In genomic region chr5:90263102-90263501, GRCh38 we compare ENCODE assay signal across 16 cellular contexts.
DNase-seq lines count a peak whose midpoint lies in the region; ATAC-seq and TF ChIP-seq lines count a peak whose summit lies in the region.
"Had no signal": no experiment of that assay in that cellular context is flagged by ENCODE, and none has a peak within 500 bp of the region (broad histone marks: within the 10 kb centered on the region; RNA-seq: fewer than 3 reads in every experiment).

No MANE protein-coding gene starts in this region.

- H2AFZ ChIP-seq in ACC112 (ENCODE audit: low read length, unreplicated experiment) (peak overlapping the region; percentile 33), GM23338 (peak overlapping the region; percentile 53; the same call in 1 of the 2 replicates), neural progenitor cell (replicated peaks) (no peak overlapping the region)
- H2AFZ ChIP-seq: GM23248 had no signal

- H3K27me3 Mint-ChIP-seq in GM23338 (ENCODE audit: insufficient read depth, low read depth, poor library complexity) (no peaks in the 10 kb centered on the region), nephron progenitor cell (ENCODE audit: low read depth, poor library complexity) (no peaks in the 10 kb centered on the region), neural progenitor cell (ENCODE audit: insufficient read depth, low read depth) (no peaks in the 10 kb centered on the region)
- H3K27me3 Mint-ChIP-seq: CD4-positive, alpha-beta T cell had no signal

- H3F3A ChIP-seq in GM23338 (replicated peaks; ENCODE audit: low read depth): no peaks in the 10 kb centered on the region
- H3F3A ChIP-seq in neural progenitor cell (ENCODE audit: low read depth): no peaks in the 10 kb centered on the region

- WGBS in prostate gland: 93% methylated on average over 4 of the region's 4 CpGs

- H4K20me1 ChIP-seq in GM23338 (replicated peaks; ENCODE audit: insufficient read depth): no peaks in the 10 kb centered on the region
- no peaks in the 10 kb centered on the region for H4K20me1 ChIP-seq in neural progenitor cell (ENCODE audit: low read depth)

- H3K9me3 Mint-ChIP-seq in GM23338 (no peaks in the 10 kb centered on the region), nephron progenitor cell (no peaks in the 10 kb centered on the region), neural progenitor cell (no peaks in the 10 kb centered on the region)
- H3K9me3 Mint-ChIP-seq: CD4-positive, alpha-beta T cell had no signal

- no peaks in the 10 kb centered on the region for H3K4me1 ChIP-seq in ACC112 (ENCODE audit: control insufficient read depth, insufficient read depth, low read length, unreplicated experiment)
- H3K4me1 ChIP-seq in GM23338 (ENCODE audit: insufficient read depth): 0 out of 2 replicates have a peak, but pooled peaks cover 8% of the 10 kb centered on the region
- H3K4me1 ChIP-seq in thoracic aorta (ENCODE audit: control insufficient read depth in 1 of 2, low read depth in 2 of 2): peaks cover 7 to 14% of the 10 kb centered on the region in 2 donors
- H3K4me1 ChIP-seq in neural progenitor cell: peaks cover 6% of the 10 kb centered on the region
- no peaks in the 10 kb centered on the region for H3K4me1 ChIP-seq in prostate gland (replicated peaks)

- no peak for TF ChIP-seq CTCF in GM23338 (conservative IDR thresholded peaks at IDR 0.05; ENCODE audit: low read depth in 2 of 2)
- no peak for TF ChIP-seq CTCF in nephron progenitor cell (IDR thresholded peaks at IDR 0.05)
- TF ChIP-seq CTCF in thoracic aorta (IDR thresholded peaks at IDR 0.05): no peak
- no peak for TF ChIP-seq CTCF in neural progenitor cell (IDR thresholded peaks at IDR 0.05)
- TF ChIP-seq CTCF in prostate gland (IDR thresholded peaks at IDR 0.05): no peak

- H3K27ac Mint-ChIP-seq in GM23338: no peak overlapping the region
- peak overlapping the region; percentile 64 for H3K27ac Mint-ChIP-seq in nephron progenitor cell
- H3K27ac Mint-ChIP-seq in neural progenitor cell: no peak overlapping the region
- H3K27ac Mint-ChIP-seq: CD4-positive, alpha-beta T cell had no signal

- no peaks in the 10 kb centered on the region for H3K36me3 ChIP-seq in ACC112 (ENCODE audit: insufficient read depth, low read length)
- H3K36me3 ChIP-seq in GM23338 (ENCODE audit: insufficient read depth): no peaks in the 10 kb centered on the region
- H3K36me3 ChIP-seq in thoracic aorta: no peaks in the 10 kb centered on the region
- H3K36me3 ChIP-seq in neural progenitor cell: no peaks in the 10 kb centered on the region
- no peaks in the 10 kb centered on the region for H3K36me3 ChIP-seq in prostate gland

- H3K79me2 ChIP-seq in ACC112 (ENCODE audit: control insufficient read depth, insufficient read depth, low read length, unreplicated experiment) (no peaks in the 10 kb centered on the region), GM23338 (replicated peaks; ENCODE audit: insufficient read depth) (no peaks in the 10 kb centered on the region), neural progenitor cell (ENCODE audit: low read depth) (no peaks in the 10 kb centered on the region)

- intact Hi-C loops in prostate gland (cut with DNase I): no loop called here

- TF ChIP-seq POLR2A in prostate gland (IDR thresholded peaks at IDR 0.05): no peak

- ATAC-seq in GM23338: no peak
- ATAC-seq in thoracic aorta (ENCODE audit: insufficient number of reproducible peaks, low FRiP score, low read depth): no peak
- ATAC-seq in HG02938 (IDR thresholded peaks at IDR 0.05; ENCODE audit: unreplicated experiment): no peak
- ATAC-seq: K562 had no signal

- H3K9me3 ChIP-seq in thoracic aorta: no peaks in the 10 kb centered on the region
- no peaks in the 10 kb centered on the region for H3K9me3 ChIP-seq in neural progenitor cell (ENCODE audit: low read depth)
- H3K9me3 ChIP-seq in prostate gland: no peaks in the 10 kb centered on the region

- H3K36me3 Mint-ChIP-seq in GM23338 (ENCODE audit: low read depth) (no peaks in the 10 kb centered on the region), nephron progenitor cell (ENCODE audit: low read depth) (no peaks in the 10 kb centered on the region), neural progenitor cell (no peaks in the 10 kb centered on the region)

- H3K4me1 Mint-ChIP-seq in GM23338 (peaks cover 10% of the 10 kb centered on the region; the same call in 2 of the 3 replicates), nephron progenitor cell (peaks cover 24% of the 10 kb centered on the region), neural progenitor cell (peaks cover 16% of the 10 kb centered on the region)

- H3K4me3 ChIP-seq in ACC112 (ENCODE audit: low read depth, low read length) (no peak overlapping the region), GM23338 (no peak overlapping the region), thoracic aorta (peak overlapping the region; percentile 54), neural progenitor cell (no peak overlapping the region), prostate gland (no peak overlapping the region)
- H3K4me3 ChIP-seq: GM23248, K562 had no signal

- DNase-seq in GM23338 (ENCODE audit: low spot score) (no peak), nephron progenitor cell (no peak), thoracic aorta (ENCODE audit: low spot score) (no peak), NCI-H748 (lab: John Stamatoyannopoulos, UW; ENCODE audit: unreplicated experiment) (no peak), neural progenitor cell (ENCODE audit: low spot score) (no peak), prostate gland (ENCODE audit: low spot score) (no peak)
- DNase-seq: C1 segment of cervical spinal cord; Calu3; CD4-positive, alpha-beta T cell; DMS 273 treated with DMSO at 0.1 percent for 48 hours; GM23248; H7 had no signal

- H3K4me3 Mint-ChIP-seq in GM23338 (no peak overlapping the region), nephron progenitor cell (no peak overlapping the region), neural progenitor cell (no peak overlapping the region)
- H3K4me3 Mint-ChIP-seq: CD4-positive, alpha-beta T cell had no signal

- H3K9me2 ChIP-seq in GM23338 (ENCODE audit: insufficient read depth): no peaks in the 10 kb centered on the region

- H3K27ac ChIP-seq in ACC112 (ENCODE audit: low read depth, low read length) (no peak overlapping the region), GM23338 (ENCODE audit: low read depth) (no peak overlapping the region), thoracic aorta (peak overlapping the region in 1 of 2 donors; percentile 43), neural progenitor cell (no peak overlapping the region), prostate gland (no peak overlapping the region)
- H3K27ac ChIP-seq: 22Rv1, GM23248 had no signal

- no peak overlapping the region for H3K9ac ChIP-seq in neural progenitor cell
- H3K9ac ChIP-seq: GM23248 had no signal

- H3K27me3 ChIP-seq in ACC112 (ENCODE audit: insufficient read depth, low read length) (0 out of 2 replicates have a peak, but pooled peaks cover 5% of the 10 kb centered on the region), GM23338 (ENCODE audit: insufficient read depth) (no peaks in the 10 kb centered on the region), thoracic aorta (replicated peaks; ENCODE audit: insufficient read depth) (no peaks in the 10 kb centered on the region), neural progenitor cell (no peaks in the 10 kb centered on the region), prostate gland (replicated peaks; ENCODE audit: insufficient read depth) (no peaks in the 10 kb centered on the region)

- H3K4me2 ChIP-seq in GM23338 (no peak overlapping the region), neural progenitor cell (no peak overlapping the region)

TF ChIP-seq in GM23338, 12 proteins besides CTCF, POLR2A, EP300 and RAD21:
- TF ChIP-seq ETS1 (IDR thresholded peaks at IDR 0.05): no peak
- no peak for TF ChIP-seq EZH2phosphoT487 (IDR thresholded peaks at IDR 0.05; ENCODE audit: unreplicated experiment)
- TF ChIP-seq ZNF331 (CRISPR knock-in tag; IDR thresholded peaks at IDR 0.05; ENCODE audit: low read depth): no peak
- TF ChIP-seq ZNF114 (CRISPR knock-in tag; IDR thresholded peaks at IDR 0.05): no peak
